Comparison of ENCODE assay signal across 14 cellular contexts in genomic region chr1:27547220-27548116, GRCh38. TPM values are rescaled to one million over a fixed set of nuclear protein-coding genes. Genes with fewer than 3 reads are reported as not detected.
DNase-seq lines count a peak whose midpoint lies in the region; ATAC-seq and TF ChIP-seq lines count a peak whose summit lies in the region.
"Had no signal": no experiment of that assay in that cellular context is flagged by ENCODE, and none has a peak within 500 bp of the region (broad histone marks: within the 10 kb centered on the region; RNA-seq: fewer than 3 reads in every experiment).

No MANE protein-coding gene starts in this region.

- DNase-seq in AG09309 (ENCODE audit: low read depth) (no peak), endothelial cell (ENCODE audit: low spot score) (no peak), osteocyte (ENCODE audit: extremely low spot score, unreplicated experiment) (no peak), NCI-H1092 (lab: John Stamatoyannopoulos, UW) (no peak), immature natural killer cell (no peak)
- DNase-seq in effector CD4-positive, alpha-beta T cell, result no peak
- DNase-seq: activated CD4-positive, alpha-beta T cell treated with anti-CD3 and anti-CD28 coated beads for 4 hours; activated effector memory CD4-positive, alpha-beta T cell treated with Interleukin-2 at 50 U/mL for 16 hours; DMS79; NK-92 treated with Interleukin-12 subunit alpha and Interleukin-12 subunit beta, amount 100 ng/mL, for 24 hours; stimulated activated CD4-positive, alpha-beta T cell treated with anti-CD3 and anti-CD28 coated beads, Interleukin-15, amount 100 ng/mL, for 24 hours had no signal

- H3K4me3 Mint-ChIP-seq in endothelial cell (ENCODE audit: unreplicated experiment), result peak overlapping the region; percentile 49
- no peak overlapping the region for H3K4me3 Mint-ChIP-seq in osteocyte (ENCODE audit: unreplicated experiment)
- no peak overlapping the region for H3K4me3 Mint-ChIP-seq in immature natural killer cell

- H3K4me3 ChIP-seq in AG09309 (ENCODE audit: control insufficient read depth, low read depth, low read length), result no peak overlapping the region
- H3K4me3 ChIP-seq: coronary artery had no signal

- H3K27ac Mint-ChIP-seq in endothelial cell (ENCODE audit: unreplicated experiment) (no peak overlapping the region), osteocyte (ENCODE audit: unreplicated experiment) (peak overlapping the region; percentile 13), immature natural killer cell (peak overlapping the region in 1 of 6 donors; percentile 55)

- H3K36me3 Mint-ChIP-seq in endothelial cell (ENCODE audit: low read depth, unreplicated experiment) (peaks cover 27% of the 10 kb centered on the region), osteocyte (ENCODE audit: unreplicated experiment) (peaks cover 38% of the 10 kb centered on the region), immature natural killer cell (peaks cover 0 to 5% (median 4%) of the 10 kb centered on the region in 3 donors)

- ATAC-seq in GM19455 (IDR thresholded peaks at IDR 0.05; ENCODE audit: unreplicated experiment), result no peak

- H3K9me3 Mint-ChIP-seq in endothelial cell (ENCODE audit: unreplicated experiment) (no peaks in the 10 kb centered on the region), osteocyte (ENCODE audit: unreplicated experiment) (no peaks in the 10 kb centered on the region), immature natural killer cell (no peaks in the 10 kb centered on the region)

- H3K4me1 Mint-ChIP-seq in endothelial cell (ENCODE audit: unreplicated experiment), result peaks cover 18% of the 10 kb centered on the region
- peaks cover 38% of the 10 kb centered on the region for H3K4me1 Mint-ChIP-seq in osteocyte (ENCODE audit: unreplicated experiment)
- peaks cover 0 to 3% of the 10 kb centered on the region in 2 donors for H3K4me1 Mint-ChIP-seq in immature natural killer cell

- TF ChIP-seq CTCF in AG09309 (IDR thresholded peaks at IDR 0.05; ENCODE audit: control insufficient read depth, insufficient read depth, low read depth, low read length, missing control alignments), result peak; percentile 19
- TF ChIP-seq CTCF in LNCAP (IDR thresholded peaks at IDR 0.05), result peak; percentile 14; the same call in 1 of the 2 replicates
- peak; percentile 40 for TF ChIP-seq CTCF in endothelial cell (IDR thresholded peaks at IDR 0.05; ENCODE audit: unreplicated experiment)
- no peak for TF ChIP-seq CTCF in osteocyte (IDR thresholded peaks at IDR 0.05)

- H3K27me3 Mint-ChIP-seq in endothelial cell (ENCODE audit: unreplicated experiment), result peaks cover 17% of the 10 kb centered on the region
- H3K27me3 Mint-ChIP-seq in osteocyte (ENCODE audit: unreplicated experiment), result no peaks in the 10 kb centered on the region
- no peaks in the 10 kb centered on the region for H3K27me3 Mint-ChIP-seq in immature natural killer cell (ENCODE audit: low read depth in 3 of 3)

RNA-seq across cellular contexts. Expression of gene AHDC1, which starts 56.5 kb away (rescaled TPM):
- total RNA-seq in endothelial cell (ENCODE audit: unreplicated experiment) (48.0 TPM), osteocyte (118 and 124 TPM in 2 replicates)
- polyA plus RNA-seq in immature natural killer cell, result 1 to 10 TPM in 2 of 3 donors, not detected in 1; 1.2 to 6.3 TPM

RNA-seq across cellular contexts. Expression of gene WASF2, which starts 57.5 kb away (rescaled TPM):
- 272 TPM for total RNA-seq in endothelial cell (ENCODE audit: unreplicated experiment)
- 187 and 189 TPM in 2 replicates for total RNA-seq in osteocyte
- polyA plus RNA-seq in immature natural killer cell, result 10 to 100 TPM; 36.6 to 90.0 (median 39.5) TPM
